ENCODE assay signal across 28 cellular contexts in the genomic region with DNA sequence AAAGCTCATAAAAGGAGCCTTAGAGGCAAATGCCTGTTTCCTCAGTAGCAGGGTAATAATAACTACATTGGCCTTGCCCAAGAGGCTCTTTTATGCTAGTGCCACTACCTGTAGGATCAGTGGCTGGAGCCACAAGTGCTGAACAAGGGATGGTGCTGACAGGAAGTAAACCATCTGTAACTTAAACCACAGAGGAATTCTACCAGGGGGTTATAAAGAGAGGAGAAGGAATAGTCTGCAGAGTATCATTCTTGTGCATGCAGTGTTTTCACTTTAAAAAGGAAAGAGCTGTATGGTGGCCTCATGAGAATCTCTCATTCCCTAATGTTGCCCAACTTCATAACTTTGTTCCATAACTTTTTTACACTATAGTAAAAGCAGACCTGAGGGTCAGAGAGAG.
"Had no signal": no experiment of that assay in that cellular context is flagged by ENCODE, and none has a peak within 500 bp of the region (broad histone marks: within the 10 kb centered on the region; RNA-seq: fewer than 3 reads in every experiment).

No MANE protein-coding gene starts in this region.

- H3K4me1 Mint-ChIP-seq: activated CD4-positive, alpha-beta memory T cell treated with anti-CD3 and anti-CD28 coated beads, Interleukin-2, amount 10 ng/mL, durations not matched to agents 7 days and 5 days; activated CD4-positive, alpha-beta T cell treated with anti-CD3 and anti-CD28 coated beads, Interleukin-2, amount 10 ng/mL, durations not matched to agents 24 days and 14 days; activated T-helper 17 cell treated with anti-CD3 and anti-CD28 coated beads, Interleukin-2, amount 50 U/mL, for 72 hours; naive thymus-derived CD4-positive, alpha-beta T cell; neural crest cell had no signal

- H3K9ac ChIP-seq: parathyroid adenoma had no signal

- H3K36me3 ChIP-seq: spleen, WERI-Rb-1 had no signal

- H3K27ac Mint-ChIP-seq: activated CD4-positive, alpha-beta memory T cell treated with anti-CD3 and anti-CD28 coated beads, Interleukin-2, amount 10 ng/mL, durations not matched to agents 7 days and 5 days; activated CD4-positive, alpha-beta T cell treated with anti-CD3 and anti-CD28 coated beads, Interleukin-2, amount 10 ng/mL, durations not matched to agents 24 days and 14 days; activated T-cell treated with anti-CD3 and anti-CD28 coated beads, Interleukin-2, amount 50 U/mL, for 24 hours; activated T-helper 17 cell treated with anti-CD3 and anti-CD28 coated beads, Interleukin-2, amount 50 U/mL, for 72 hours; naive thymus-derived CD4-positive, alpha-beta T cell; T-helper 1 cell treated with Interleukin-12 subunit alpha and Interleukin-12 subunit beta and Interleukin-4 antibody, amounts not matched to agents 30 μg/mL and 1 μg/mL, for 36 hours had no signal

- DNase-seq: activated CD4-positive, alpha-beta memory T cell treated with anti-CD3 and anti-CD28 coated beads, Interleukin-2, amount 10 ng/mL, durations not matched to agents 7 days and 5 days; activated CD4-positive, alpha-beta T cell treated with anti-CD3 and anti-CD28 coated beads, Interleukin-2, amount 10 ng/mL, durations not matched to agents 24 days and 14 days; activated CD8-positive, alpha-beta memory T cell treated with anti-CD3 and anti-CD28 coated beads, Interleukin-2, amount 50 U/mL, for 48 hours; activated gamma-delta T cell treated with Interleukin-2 at 50 U/mL for 16 hours; activated naive CD4-positive, alpha-beta T cell treated with anti-CD3 and anti-CD28 coated beads, Interleukin-2, amount 50 U/mL, for 16 hours; activated T-cell treated with anti-CD3 and anti-CD28 coated beads, Interleukin-2, amount 50 U/mL, for 24 hours; cerebellar nuclear complex; dorsolateral prefrontal cortex; effector memory CD4-positive, alpha-beta T cell; hippocampal formation; left cardiac atrium; midbrain; naive thymus-derived CD4-positive, alpha-beta T cell; nucleus accumbens; psoas muscle; spleen; stimulated activated CD4-positive, alpha-beta T cell treated with anti-CD3 and anti-CD28 coated beads, Interleukin-2, amount 100 ng/mL, for 48 hours; stimulated activated naive CD4-positive, alpha-beta T cell treated with Interleukin-2 at 50 U/mL for 16 hours; T-helper 9 cell; WERI-Rb-1 had no signal

- H3K9me3 Mint-ChIP-seq: activated CD4-positive, alpha-beta memory T cell treated with anti-CD3 and anti-CD28 coated beads, Interleukin-2, amount 10 ng/mL, durations not matched to agents 7 days and 5 days; activated CD4-positive, alpha-beta T cell treated with anti-CD3 and anti-CD28 coated beads, Interleukin-2, amount 10 ng/mL, durations not matched to agents 24 days and 14 days; activated T-cell treated with anti-CD3 and anti-CD28 coated beads, Interleukin-2, amount 50 U/mL, for 24 hours; activated T-helper 17 cell treated with anti-CD3 and anti-CD28 coated beads, Interleukin-2, amount 50 U/mL, for 72 hours; T-helper 1 cell treated with Interleukin-12 subunit alpha and Interleukin-12 subunit beta and Interleukin-4 antibody, amounts not matched to agents 30 μg/mL and 1 μg/mL, for 36 hours had no signal

- H3K9me3 ChIP-seq: gastroesophageal sphincter, psoas muscle, spleen, tibial nerve had no signal

- H3K27me3 Mint-ChIP-seq: activated T-helper 17 cell treated with anti-CD3 and anti-CD28 coated beads, Interleukin-2, amount 50 U/mL, for 72 hours had no signal

- H3K27me3 ChIP-seq: dorsolateral prefrontal cortex, gastroesophageal sphincter, spleen, tibial nerve had no signal

- H2AFZ ChIP-seq: parathyroid adenoma had no signal

- H3K79me2 ChIP-seq: parathyroid adenoma had no signal

- ATAC-seq: activated CD4-positive, CD25-positive, alpha-beta regulatory T cell treated with anti-CD3 and anti-CD28 coated beads, Interleukin-2, amount 50 U/mL, for 24 hours; activated T-helper 17 cell treated with anti-CD3 and anti-CD28 coated beads, Interleukin-2, amount 50 U/mL, for 72 hours; gastroesophageal sphincter; left cardiac atrium; naive thymus-derived CD4-positive, alpha-beta T cell; psoas muscle had no signal

- H3K4me1 ChIP-seq: parathyroid adenoma, spleen, tibial nerve had no signal

- H3K4me3 ChIP-seq: coronary artery, dorsolateral prefrontal cortex, gastroesophageal sphincter, psoas muscle, spleen, tibial nerve had no signal

- H3K27ac ChIP-seq: coronary artery, dorsolateral prefrontal cortex, gastroesophageal sphincter, parathyroid adenoma, psoas muscle, spleen, tibial nerve, WERI-Rb-1 had no signal

- H3K4me3 Mint-ChIP-seq: activated CD4-positive, alpha-beta memory T cell treated with anti-CD3 and anti-CD28 coated beads, Interleukin-2, amount 10 ng/mL, durations not matched to agents 7 days and 5 days; activated CD4-positive, alpha-beta T cell treated with anti-CD3 and anti-CD28 coated beads, Interleukin-2, amount 10 ng/mL, durations not matched to agents 24 days and 14 days; activated T-cell treated with anti-CD3 and anti-CD28 coated beads, Interleukin-2, amount 50 U/mL, for 24 hours; activated T-helper 17 cell treated with anti-CD3 and anti-CD28 coated beads, Interleukin-2, amount 50 U/mL, for 72 hours; naive thymus-derived CD4-positive, alpha-beta T cell; neural crest cell; T-helper 1 cell treated with Interleukin-12 subunit alpha and Interleukin-12 subunit beta and Interleukin-4 antibody, amounts not matched to agents 30 μg/mL and 1 μg/mL, for 36 hours had no signal

- H3K36me3 Mint-ChIP-seq: naive thymus-derived CD4-positive, alpha-beta T cell had no signal
